In genomic region chr6:10441655-10442009, GRCh38 we compare ENCODE assay signal across 25 cellular contexts. TPM values are rescaled to one million over a fixed set of nuclear protein-coding genes. Genes with fewer than 3 reads are reported as not detected.
DNase-seq lines count a peak whose midpoint lies in the region; ATAC-seq and TF ChIP-seq lines count a peak whose summit lies in the region.
"Had no signal": no experiment of that assay in that cellular context is flagged by ENCODE, and none has a peak within 500 bp of the region (broad histone marks: within the 10 kb centered on the region; RNA-seq: fewer than 3 reads in every experiment).

No MANE protein-coding gene starts in this region.

- in situ Hi-C loops in GM23248 (cut with MboI) (no loop called here), gastrocnemius medialis (cut with MboI; ENCODE audit: low sequenced_read_pairs in 4 of 4) (loop anchor here (25.0 kb wide), 3 partner anchors 404 to 1454 kb away; no protein-coding TSS in a partner anchor)

- H3K27me3 Mint-ChIP-seq in osteocyte (ENCODE audit: unreplicated experiment) = no peaks in the 10 kb centered on the region

- H3K9me3 ChIP-seq in GM23248 (ENCODE audit: low read depth) = no peaks in the 10 kb centered on the region
- H3K9me3 ChIP-seq in PC-3 (ENCODE audit: low read length) = no peaks in the 10 kb centered on the region
- no peaks in the 10 kb centered on the region for H3K9me3 ChIP-seq in esophagus squamous epithelium
- no peaks in the 10 kb centered on the region for H3K9me3 ChIP-seq in gastrocnemius medialis
- H3K9me3 ChIP-seq in right cardiac atrium (ENCODE audit: control insufficient read depth, low read length) = peaks cover 2% of the 10 kb centered on the region
- H3K9me3 ChIP-seq: body of pancreas had no signal

- H3K9me2 ChIP-seq in GM23248 (ENCODE audit: insufficient read depth) (no peaks in the 10 kb centered on the region), PC-3 (replicated peaks; ENCODE audit: low read length) (no peaks in the 10 kb centered on the region)

- no peaks in the 10 kb centered on the region for H3K9me3 Mint-ChIP-seq in osteocyte (ENCODE audit: unreplicated experiment)

- H3K4me3 ChIP-seq in GM23248 (peak overlapping the region; percentile 47), PC-3 (ENCODE audit: low read length) (peak overlapping the region; percentile 24), esophagus squamous epithelium (no peak overlapping the region), gastrocnemius medialis (no peak overlapping the region), right cardiac atrium (ENCODE audit: low read length) (no peak overlapping the region)
- H3K4me3 ChIP-seq: body of pancreas had no signal

- peaks cover 12% of the 10 kb centered on the region for H3K4me1 Mint-ChIP-seq in osteocyte (ENCODE audit: unreplicated experiment)
- H3K4me1 Mint-ChIP-seq: CD4-positive, CD25-positive, alpha-beta regulatory T cell; stimulated activated memory B cell treated with anti-CD40 and anti-IgM and Interleukin-4, amounts not matched to agents 10 μg/mL and 1 μg/mL and 100 μg/mL, for 72 hours had no signal

- TF ChIP-seq CTCF in PC-3 (conservative IDR thresholded peaks at IDR 0.05; ENCODE audit: low read depth, low read length) (no peak), esophagus squamous epithelium (IDR thresholded peaks at IDR 0.05) (no peak), osteocyte (IDR thresholded peaks at IDR 0.05) (no peak), gastrocnemius medialis (IDR thresholded peaks at IDR 0.05 in 4 of 5, conservative IDR thresholded peaks at IDR 0.05 in 1 of 5) (no peak)

- no peak for DNase-seq in GM23248
- no peak for DNase-seq in PC-3
- DNase-seq in esophagus squamous epithelium (lab: John Stamatoyannopoulos, UW) = no peak
- DNase-seq in osteocyte (ENCODE audit: extremely low spot score, unreplicated experiment) = no peak
- DNase-seq in NOMO-1 (lab: John Stamatoyannopoulos, UW; ENCODE audit: unreplicated experiment in 2 of 2) = no peak
- no peak for DNase-seq in gastrocnemius medialis
- DNase-seq in right cardiac atrium = no peak
- DNase-seq: body of pancreas; CD4-positive, CD25-positive, alpha-beta regulatory T cell; DMS153; effector CD8-positive, alpha-beta T cell; GDM1; glutamatergic neuron; left colon; NCI-H1417 treated with DMSO at 0.1 percent for 48 hours; NCI-H526; nephron progenitor cell; posterior cingulate gyrus; stimulated activated CD4-positive, alpha-beta T cell treated with anti-CD3 and anti-CD28 coated beads, Interleukin-1b, Interleukin-23, amount 100 ng/mL, for 48 hours; T-helper 9 cell had no signal

- H3F3A ChIP-seq in GM23248 (ENCODE audit: insufficient read depth) = peaks cover 12% of the 10 kb centered on the region
- peaks cover 6% of the 10 kb centered on the region for H3F3A ChIP-seq in PC-3 (ENCODE audit: low read length, unreplicated experiment)

- TF ChIP-seq POLR2A in esophagus squamous epithelium (IDR thresholded peaks at IDR 0.05) = no peak
- TF ChIP-seq POLR2A in gastrocnemius medialis (IDR thresholded peaks at IDR 0.05) = no peak

- H3K27me3 ChIP-seq in GM23248 (replicated peaks; ENCODE audit: insufficient read depth) (no peaks in the 10 kb centered on the region), PC-3 (ENCODE audit: low read length) (no peaks in the 10 kb centered on the region), esophagus squamous epithelium (peaks cover 0 to 14% (median 0%) of the 10 kb centered on the region in 4 donors), gastrocnemius medialis (peaks cover 0 to 6% (median 0%) of the 10 kb centered on the region in 3 donors), right cardiac atrium (ENCODE audit: control insufficient read depth, insufficient read depth) (no peaks in the 10 kb centered on the region)
- H3K27me3 ChIP-seq: body of pancreas had no signal

- no peaks in the 10 kb centered on the region for H3K79me2 ChIP-seq in GM23248 (ENCODE audit: insufficient read depth)
- no peaks in the 10 kb centered on the region for H3K79me2 ChIP-seq in PC-3 (ENCODE audit: low read length)

- peak overlapping the region; percentile 30 for H3K4me2 ChIP-seq in GM23248 (ENCODE audit: unreplicated experiment)
- peak overlapping the region; percentile 68 for H3K4me2 ChIP-seq in PC-3 (ENCODE audit: low read length)

- H3K36me3 Mint-ChIP-seq in osteocyte (ENCODE audit: unreplicated experiment) = no peaks in the 10 kb centered on the region
- H3K36me3 Mint-ChIP-seq: CD4-positive, CD25-positive, alpha-beta regulatory T cell; WTC11 had no signal

- no peaks in the 10 kb centered on the region for H4K20me1 ChIP-seq in GM23248 (ENCODE audit: insufficient read depth)
- H4K20me1 ChIP-seq in PC-3 (ENCODE audit: low read length) = no peaks in the 10 kb centered on the region

- H3K9ac ChIP-seq in GM23248 (no peak overlapping the region), PC-3 (ENCODE audit: low read length) (peak overlapping the region; percentile 36)

- ATAC-seq in PC-3 (peak; percentile 35), GM19397 (IDR thresholded peaks at IDR 0.05; ENCODE audit: unreplicated experiment) (no peak), gastrocnemius medialis (no peak), right cardiac atrium (no peak)
- ATAC-seq: body of pancreas; left colon; stimulated activated memory B cell treated with anti-CD40 and anti-IgM and Interleukin-4, amounts not matched to agents 10 μg/mL and 1 μg/mL and 100 μg/mL, for 72 hours; WTC11 had no signal

- TSS peak; percentile 100 for BruUV-seq in PC-3 (replicated peaks; lab: Mats Ljungman, UMichigan)

- H3K27ac Mint-ChIP-seq in osteocyte (ENCODE audit: unreplicated experiment) = peak overlapping the region; percentile 85
- H3K27ac Mint-ChIP-seq: activated T-helper 2 cell treated with anti-CD3 and anti-CD28 coated beads, Interferon-gamma antibody, Interleukin-2, Interleukin-4, amounts not matched to agents 10 μg/mL and 5 μg/mL and 100 μg/mL, durations not matched to agents 14 hours and 24 hours and 36 hours; CD4-positive, CD25-positive, alpha-beta regulatory T cell; nephron progenitor cell; stimulated activated memory B cell treated with anti-CD40 and anti-IgM and Interleukin-4, amounts not matched to agents 10 μg/mL and 1 μg/mL and 100 μg/mL, for 72 hours; WTC11 had no signal

- intact Hi-C loops in PC-3 (cut with micrococcal nuclease) = loop anchor here (1.0 kb wide), 2 partner anchors 11 to 24 kb away; no protein-coding TSS in a partner anchor
- intact Hi-C loops in esophagus squamous epithelium (cut with DNase I) = no loop called here
- intact Hi-C loops in gastrocnemius medialis (cut with DNase I; ENCODE audit: low total_unique reads) = no loop called here
- intact Hi-C loops in right cardiac atrium (cut with DNase I) = no loop called here

- H3K27ac ChIP-seq in GM23248 (peak overlapping the region; percentile 85), PC-3 (ENCODE audit: low read length) (peak overlapping the region; percentile 87), esophagus squamous epithelium (peak overlapping the region; percentile 76 to 85 (median 80)), gastrocnemius medialis (no peak overlapping the region), right cardiac atrium (ENCODE audit: low read length) (no peak overlapping the region)
- H3K27ac ChIP-seq: body of pancreas, HL-60 had no signal

- 93 to 98% methylated on average over 3 of the region's 3 CpGs for WGBS in GM23248 (ENCODE audit: low coverage in 1 of 2, low lambda C conversion rate in 2 of 2, missing lambda C conversion rate in 2 of 2), 2 experiments
- 55 to 65% methylated on average over 3 of the region's 3 CpGs for WGBS in esophagus squamous epithelium, 2 donors
- WGBS in right cardiac atrium = 77% methylated on average over 3 of the region's 3 CpGs

- no peak overlapping the region for H3K4me3 Mint-ChIP-seq in osteocyte (ENCODE audit: unreplicated experiment)
- H3K4me3 Mint-ChIP-seq: CD4-positive, CD25-positive, alpha-beta regulatory T cell; nephron progenitor cell; stimulated activated memory B cell treated with anti-CD40 and anti-IgM and Interleukin-4, amounts not matched to agents 10 μg/mL and 1 μg/mL and 100 μg/mL, for 72 hours; WTC11 had no signal

- peaks cover 12% of the 10 kb centered on the region for H3K4me1 ChIP-seq in GM23248 (ENCODE audit: insufficient read depth)
- H3K4me1 ChIP-seq in PC-3 (ENCODE audit: insufficient read depth, low read length) = peaks cover 20% of the 10 kb centered on the region
- peaks cover 0 to 20% (median 0%) of the 10 kb centered on the region in 3 donors for H3K4me1 ChIP-seq in esophagus squamous epithelium
- no peaks in the 10 kb centered on the region for H3K4me1 ChIP-seq in gastrocnemius medialis
- no peaks in the 10 kb centered on the region for H3K4me1 ChIP-seq in right cardiac atrium (ENCODE audit: control insufficient read depth, insufficient read depth, low read length)
- H3K4me1 ChIP-seq: body of pancreas had no signal

- POLR2A ChIA-PET in PC-3 (lab: Charles Lee; ENCODE audit: unreplicated experiment) = interaction anchor here (1.2 kb wide), 1 partner anchor 10 kb away, joined by 13 read pairs; no protein-coding TSS in a partner anchor

- H2AFZ ChIP-seq in GM23248 (peak overlapping the region; percentile 85), PC-3 (ENCODE audit: low read length) (peak overlapping the region; percentile 65)

- H3K36me3 ChIP-seq in GM23248 (ENCODE audit: low read depth) (no peaks in the 10 kb centered on the region), PC-3 (ENCODE audit: low read depth, low read length) (no peaks in the 10 kb centered on the region), esophagus squamous epithelium (no peaks in the 10 kb centered on the region), gastrocnemius medialis (no peaks in the 10 kb centered on the region)

- CTCF ChIA-PET in PC-3 (lab: Charles Lee) = interaction anchor here (0.7 to 1.5 kb wide), 3 partner anchors 27 to 43 kb away, joined by 3 to 6 read pairs (median 3); partner anchors contain the start of gene TFAP2A

RNA-seq across cellular contexts. Expression of gene TFAP2A, which starts 26.8 kb away (rescaled TPM):
- 1.9 and 2.5 TPM in 2 replicates for total RNA-seq in GM23248 (2014; rRNA removed; shearing (Covaris generic))
- polyA plus RNA-seq in GM23248 (2016; fragmentation: Nextera tagmentation; extraction: Ambion mirVana) (7.2 and 8.4 TPM in 2 replicates), right cardiac atrium (0.57 TPM)
- total RNA-seq in PC-3 (2014; rRNA removed) (29.4 and 35.5 TPM in 2 replicates), esophagus squamous epithelium (10 to 100 TPM; 11.6 to 39.1 (median 29.9) TPM), osteocyte (53.2 and 59.6 TPM in 2 replicates), gastrocnemius medialis (not detected), right cardiac atrium (1 to 10 TPM in 2 of 4 donors, under 1 TPM in 2; 0.53 to 1.6 (median 0.92) TPM)
- total RNA-seq: body of pancreas; CD4-positive, CD25-positive, alpha-beta regulatory T cell had no signal
- polyA plus RNA-seq: CD4-positive, CD25-positive, alpha-beta regulatory T cell had no signal

Comparison
In these comparisons a context has a peak if more than half of its experiments do, and no peak if none do; other contexts are left out.
1. H3K27ac ChIP-seq: peak in GM23248 (single experiment), PC-3 (single experiment) and esophagus squamous epithelium (4 of 4); none in gastrocnemius medialis (0 of 4) and right cardiac atrium (single experiment).
2. H3K4me3 ChIP-seq: peak in GM23248 (single experiment) and PC-3 (single experiment); none in esophagus squamous epithelium (0 of 4), gastrocnemius medialis (0 of 4) and right cardiac atrium (single experiment).